ENCODE assay signal across 8 cellular contexts in genomic region chr22:20702175-20702545, GRCh38.
DNase-seq lines count a peak whose midpoint lies in the region; ATAC-seq, FAIRE-seq and TF ChIP-seq lines count a peak whose summit lies in the region.
"Not testable (repeated sequence)": the region's sequence is repeated elsewhere in the genome, so short reads cannot be mapped to it uniquely, and the experiment has no call there.

No MANE protein-coding gene starts in this region.

- not testable (repeated sequence) for H3K79me2 ChIP-seq in HepG2 (ENCODE audit: insufficient read depth, low read length)

- peak overlapping the region; percentile 74 for H3K4me2 ChIP-seq in HepG2 (ENCODE audit: low read depth, low read length)

- not testable (repeated sequence) for H3K27ac ChIP-seq in endodermal cell (ENCODE audit: low read depth, low read length); HepG2 (ENCODE audit: extremely low read length, insufficient read depth, low read length); gastrocnemius medialis

- H3K4me1 Mint-ChIP-seq in endodermal cell = not testable (repeated sequence)

- not testable (repeated sequence) for H2AFZ ChIP-seq in HepG2 (ENCODE audit: low read length)

- peaks cover 18% of the 10 kb centered on the region for H3K27me3 Mint-ChIP-seq in endodermal cell (ENCODE audit: insufficient read depth)

- CTCF ChIA-PET in HepG2 (lab: Yijun Ruan, JAX; ENCODE audit: low intra/inter-chr PET ratio, low total read pairs) = not testable (repeated sequence)

- peak overlapping the region; percentile 77 for H3K27ac Mint-ChIP-seq in endodermal cell

- not testable (repeated sequence) for FAIRE-seq in HepG2 (lab: Jason Lieb, UNC)

- intact Hi-C loops in HepG2 (cut with micrococcal nuclease; ENCODE audit: unreplicated experiment); gastrocnemius medialis (cut with DNase I; ENCODE audit: low total_unique reads): not testable (repeated sequence)

- in situ Hi-C loops in HepG2 (cut with HindIII; ENCODE audit: extremely low pct_ligation_motif_present, low pct_unique_long_range_greater_than_20kb); gastrocnemius medialis (cut with MboI; ENCODE audit: low sequenced_read_pairs in 4 of 4): not testable (repeated sequence)

- not testable (repeated sequence) for TF ChIP-seq POLR2A in HepG2 (IDR thresholded peaks at IDR 0.05; ENCODE audit: insufficient read depth in 1 of 2, low read depth in 2 of 2, low read length in 2 of 2); gastrocnemius medialis (IDR thresholded peaks at IDR 0.05)

- TF ChIP-seq RAD21 in HepG2 (CRISPR knock-in tag; IDR thresholded peaks at IDR 0.05) = not testable (repeated sequence)

- not testable (repeated sequence) for BruUV-seq in HepG2 (replicated peaks; lab: Mats Ljungman, UMichigan)

- not testable (repeated sequence) for TF ChIP-seq EP300 in HepG2 (IDR thresholded peaks at IDR 0.05; ENCODE audit: low read depth in 2 of 2, low read length in 2 of 2); HepG2 (CRISPR knock-in tag; IDR thresholded peaks at IDR 0.05; ENCODE audit: borderline replicate concordance)

- H3K36me3 ChIP-seq in endodermal cell (ENCODE audit: control insufficient read depth, insufficient read depth, low read length); HepG2 (replicated peaks in 1 of 2; ENCODE audit: control insufficient read depth in 1 of 2, insufficient read depth in 2 of 2, low read length in 2 of 2); gastrocnemius medialis: not testable (repeated sequence)

- H3K36me3 Mint-ChIP-seq in endodermal cell (ENCODE audit: low read depth) = not testable (repeated sequence)

- H4K20me1 ChIP-seq in HepG2 (ENCODE audit: insufficient read depth, low read length) = not testable (repeated sequence)

- not testable (repeated sequence) for DNase-seq in AG10803 (ENCODE audit: low read depth); LNCaP clone FGC (ENCODE audit: low read depth); endodermal cell; HepG2 (ENCODE audit: low spot score); gastrocnemius medialis
- peak; percentile 54 for DNase-seq in activated T-cell treated with anti-CD3 and anti-CD28 coated beads, Interleukin-2, amount 50 U/mL, for 1 hour

- H3K4me1 ChIP-seq in endodermal cell (ENCODE audit: control insufficient read depth, insufficient read depth, low read length) = not testable (repeated sequence)
- peaks cover 16% of the 10 kb centered on the region for H3K4me1 ChIP-seq in HepG2 (ENCODE audit: insufficient read depth, low read length)
- H3K4me1 ChIP-seq in gastrocnemius medialis = peaks cover 5 to 12% of the 10 kb centered on the region in 2 donors

- H3K9me3 ChIP-seq in endodermal cell (ENCODE audit: control insufficient read depth, low read length); HepG2 (ENCODE audit: low read length); gastrocnemius medialis: not testable (repeated sequence)

- H3K4me3 ChIP-seq in AG10803 (ENCODE audit: low read length) (peak overlapping the region; percentile 75), LNCaP clone FGC (ENCODE audit: low read depth, low read length) (peak overlapping the region; percentile 51), endodermal cell (ENCODE audit: low read length) (peak overlapping the region; percentile 67), HepG2 (replicated peaks in 1 of 3; ENCODE audit: insufficient read depth in 1 of 3, low read depth in 2 of 3, low read length in 3 of 3) (peak overlapping the region; percentile 37 to 65 (median 43); a peak in 4 of 6 replicates), gastrocnemius medialis (peak overlapping the region; percentile 58 to 73 (median 67))

- H3K4me3 Mint-ChIP-seq in endodermal cell = peak overlapping the region; percentile 84

- H3K9ac ChIP-seq in endodermal cell (ENCODE audit: extremely low read depth, low read length, poor library complexity, severe bottlenecking); HepG2 (ENCODE audit: insufficient read depth, low read depth, low read length): not testable (repeated sequence)

- TF ChIP-seq CTCF in AG10803 (conservative IDR thresholded peaks at IDR 0.05; ENCODE audit: low read length); LNCaP clone FGC (IDR thresholded peaks at IDR 0.05; ENCODE audit: control insufficient read depth, extremely low read depth, insufficient read depth); endodermal cell (conservative IDR thresholded peaks at IDR 0.05); HepG2 (CRISPR knock-in tag; IDR thresholded peaks at IDR 0.05); gastrocnemius medialis (IDR thresholded peaks at IDR 0.05 in 4 of 5, conservative IDR thresholded peaks at IDR 0.05 in 1 of 5): not testable (repeated sequence)

- H3K27me3 ChIP-seq in endodermal cell (ENCODE audit: control insufficient read depth, insufficient read depth, low read length, poor library complexity, severe bottlenecking) = peaks cover 14% of the 10 kb centered on the region
- not testable (repeated sequence) for H3K27me3 ChIP-seq in HepG2 (ENCODE audit: control insufficient read depth in 1 of 2, insufficient read depth in 2 of 2, low read length in 2 of 2); gastrocnemius medialis

- H3K9me3 Mint-ChIP-seq in endodermal cell = not testable (repeated sequence)

- WGBS in endodermal cell (ENCODE audit: insufficient coverage in 1 of 2, insufficient read length in 1 of 2), 2 experiments = 0% methylated on average over 13 of the region's 35 CpGs; no CpG with 5 or more reads in 1 of the 2 experiments
- WGBS in HepG2 (ENCODE audit: low lambda C conversion rate) = no CpG with 5 or more reads among the region's 35 CpGs

- POLR2A ChIA-PET in HepG2 (lab: Yijun Ruan, JAX) = not testable (repeated sequence)

- ATAC-seq in GM19372 (IDR thresholded peaks at IDR 0.05; ENCODE audit: low read depth, unreplicated experiment) (peak; percentile 12), HG02884 (IDR thresholded peaks at IDR 0.05; ENCODE audit: unreplicated experiment) (peak; percentile 2), HepG2 (peak; percentile 47)
- not testable (repeated sequence) for ATAC-seq in gastrocnemius medialis

TF ChIP-seq in HepG2, 621 proteins besides CTCF, POLR2A, EP300 and RAD21 (continues in another document):
- peak; percentile 49; the same call in 1 of the 2 replicates for TF ChIP-seq UBTF (CRISPR knock-in tag; IDR thresholded peaks at IDR 0.05)
- TF ChIP-seq, protein P1, sequence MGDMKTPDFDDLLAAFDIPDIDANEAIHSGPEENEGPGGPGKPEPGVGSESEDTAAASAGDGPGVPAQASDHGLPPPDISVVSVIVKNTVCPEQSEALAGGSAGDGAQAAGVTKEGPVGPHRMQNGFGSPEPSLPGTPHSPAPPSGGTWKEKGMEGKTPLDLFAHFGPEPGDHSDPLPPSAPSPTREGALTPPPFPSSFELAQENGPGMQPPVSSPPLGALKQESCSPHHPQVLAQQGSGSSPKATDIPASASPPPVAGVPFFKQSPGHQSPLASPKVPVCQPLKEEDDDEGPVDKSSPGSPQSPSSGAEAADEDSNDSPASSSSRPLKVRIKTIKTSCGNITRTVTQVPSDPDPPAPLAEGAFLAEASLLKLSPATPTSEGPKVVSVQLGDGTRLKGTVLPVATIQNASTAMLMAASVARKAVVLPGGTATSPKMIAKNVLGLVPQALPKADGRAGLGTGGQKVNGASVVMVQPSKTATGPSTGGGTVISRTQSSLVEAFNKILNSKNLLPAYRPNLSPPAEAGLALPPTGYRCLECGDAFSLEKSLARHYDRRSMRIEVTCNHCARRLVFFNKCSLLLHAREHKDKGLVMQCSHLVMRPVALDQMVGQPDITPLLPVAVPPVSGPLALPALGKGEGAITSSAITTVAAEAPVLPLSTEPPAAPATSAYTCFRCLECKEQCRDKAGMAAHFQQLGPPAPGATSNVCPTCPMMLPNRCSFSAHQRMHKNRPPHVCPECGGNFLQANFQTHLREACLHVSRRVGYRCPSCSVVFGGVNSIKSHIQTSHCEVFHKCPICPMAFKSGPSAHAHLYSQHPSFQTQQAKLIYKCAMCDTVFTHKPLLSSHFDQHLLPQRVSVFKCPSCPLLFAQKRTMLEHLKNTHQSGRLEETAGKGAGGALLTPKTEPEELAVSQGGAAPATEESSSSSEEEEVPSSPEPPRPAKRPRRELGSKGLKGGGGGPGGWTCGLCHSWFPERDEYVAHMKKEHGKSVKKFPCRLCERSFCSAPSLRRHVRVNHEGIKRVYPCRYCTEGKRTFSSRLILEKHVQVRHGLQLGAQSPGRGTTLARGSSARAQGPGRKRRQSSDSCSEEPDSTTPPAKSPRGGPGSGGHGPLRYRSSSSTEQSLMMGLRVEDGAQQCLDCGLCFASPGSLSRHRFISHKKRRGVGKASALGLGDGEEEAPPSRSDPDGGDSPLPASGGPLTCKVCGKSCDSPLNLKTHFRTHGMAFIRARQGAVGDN (CRISPR knock-in tag; IDR thresholded peaks at IDR 0.05) = peak; percentile 61
- TF ChIP-seq SAP130 (CRISPR knock-in tag; IDR thresholded peaks at IDR 0.05; ENCODE audit: low read depth) = peak; percentile 38
